Comparison of ENCODE assay signal across 21 cellular contexts in the genomic region with DNA sequence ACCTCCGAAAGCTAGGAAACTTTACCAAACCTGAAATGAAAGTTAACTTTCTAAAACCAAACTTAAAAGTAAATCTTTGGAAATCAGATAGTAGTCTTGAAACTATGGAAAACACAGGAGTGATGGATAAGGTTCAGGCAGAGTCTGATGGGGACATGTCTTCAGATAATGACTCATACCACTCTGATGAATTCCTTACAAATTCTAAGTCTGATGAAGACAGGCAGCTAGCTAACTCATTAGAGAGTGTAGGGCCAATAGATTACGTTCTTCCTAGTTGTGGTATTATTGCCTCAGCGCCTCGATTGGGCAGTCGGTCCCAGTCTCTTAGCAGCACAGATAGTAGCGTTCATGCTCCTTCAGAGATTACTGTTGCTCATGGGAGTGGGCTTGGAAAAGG. TPM values are rescaled to one million over a fixed set of nuclear protein-coding genes. Genes with fewer than 3 reads are reported as not detected.
A peak's percentile ranks its signal among the peaks of the same experiment; 100 is the strongest.
DNase-seq lines count a peak whose midpoint lies in the region; ATAC-seq, FAIRE-seq and TF ChIP-seq lines count a peak whose summit lies in the region.
"Had no signal": no experiment of that assay in that cellular context is flagged by ENCODE, and none has a peak within 500 bp of the region (broad histone marks: within the 10 kb centered on the region; RNA-seq: fewer than 3 reads in every experiment).

No MANE protein-coding gene starts in this region.

- TF ChIP-seq RAD21 in SK-N-SH (IDR thresholded peaks at IDR 0.05; ENCODE audit: low read length), result no peak
- no peak for TF ChIP-seq RAD21 in GM12878 (IDR thresholded peaks at IDR 0.05; ENCODE audit: insufficient read depth, low read depth, low read length)

- TSS peak; percentile 14 for BruUV-seq in GM12878 (replicated peaks; lab: Mats Ljungman, UMichigan)

- POLR2A ChIA-PET in SK-N-SH (lab: Yijun Ruan, JAX) (no interaction called here), HEK293 (lab: Yijun Ruan, JAX) (no interaction called here), GM12878 (lab: Charles Lee) (no interaction called here)

- no peak overlapping the region for H3K4me3 ChIP-seq in SK-N-SH (ENCODE audit: low read depth in 2 of 2, low read length in 1 of 2)
- no peak overlapping the region for H3K4me3 ChIP-seq in HEK293 (ENCODE audit: low read depth, low read length)
- no peak overlapping the region for H3K4me3 ChIP-seq in GM12878
- H3K4me3 ChIP-seq: SJCRH30 had no signal

- no peaks in the 10 kb centered on the region for H3K27me3 ChIP-seq in SK-N-SH (ENCODE audit: insufficient read depth)
- no peaks in the 10 kb centered on the region for H3K27me3 ChIP-seq in GM12878 (replicated peaks in 1 of 2; ENCODE audit: control insufficient read depth in 2 of 2, insufficient read depth in 2 of 2, low read length in 1 of 2)
- H3K27me3 ChIP-seq: SJCRH30 had no signal

- TF ChIP-seq CTCF in SK-N-SH (IDR thresholded peaks at IDR 0.05), result no peak
- TF ChIP-seq CTCF in HEK293 (tag by site-specific recombination; IDR thresholded peaks at IDR 0.05), result no peak
- TF ChIP-seq CTCF in GM12878 (IDR thresholded peaks at IDR 0.05 in 2 of 3, conservative IDR thresholded peaks at IDR 0.05 in 1 of 3; ENCODE audit: control insufficient read depth in 2 of 3, extremely low read depth in 1 of 3, insufficient read depth in 1 of 3, low read depth in 3 of 3, low read length in 3 of 3), result no peak
- TF ChIP-seq CTCF in mesothelial cell of epicardium (IDR thresholded peaks at IDR 0.05; ENCODE audit: unreplicated experiment), result no peak

- H3K36me3 Mint-ChIP-seq in mesothelial cell of epicardium, result peaks cover 39% of the 10 kb centered on the region

- H3K4me1 Mint-ChIP-seq in mesothelial cell of epicardium, result peaks cover 11% of the 10 kb centered on the region

- TF ChIP-seq EP300 in SK-N-SH (IDR thresholded peaks at IDR 0.05; ENCODE audit: borderline replicate concordance in 1 of 2, low read depth in 1 of 2, low read length in 1 of 2), result no peak
- no peak for TF ChIP-seq EP300 in GM12878 (IDR thresholded peaks at IDR 0.05; ENCODE audit: borderline replicate concordance in 1 of 2, control insufficient read depth in 1 of 2, low read depth in 2 of 2, low read length in 2 of 2)

- H3K4me1 ChIP-seq in SK-N-SH (ENCODE audit: control insufficient read depth in 1 of 2, insufficient read depth in 2 of 2, low read depth in 1 of 2, low read length in 1 of 2), result no peaks in the 10 kb centered on the region
- no peaks in the 10 kb centered on the region for H3K4me1 ChIP-seq in HEK293 (ENCODE audit: control insufficient read depth, insufficient read depth, low read length)
- H3K4me1 ChIP-seq in GM12878 (ENCODE audit: control insufficient read depth, insufficient read depth, low read length), result no peaks in the 10 kb centered on the region
- H3K4me1 ChIP-seq: SJCRH30 had no signal

- CTCF ChIA-PET in SK-N-SH (lab: Yijun Ruan, JAX), result interaction anchor here (1.0 kb wide), 1 partner anchor 219 kb away, joined by 3 read pairs; no protein-coding TSS in a partner anchor
- CTCF ChIA-PET in HEK293 (lab: Yijun Ruan, JAX), result interaction anchor here (2.7 kb wide), 1 partner anchor 140 kb away, joined by 6 read pairs; no protein-coding TSS in a partner anchor
- CTCF ChIA-PET in GM12878 (lab: Yijun Ruan, JAX), result interaction anchor here (1.5 kb wide), 1 partner anchor 10 kb away, joined by 6 read pairs; no protein-coding TSS in a partner anchor

- intact Hi-C loops in GM12878 (cut with micrococcal nuclease; ENCODE audit: unreplicated experiment), result no loop called here

- H3K79me2 ChIP-seq in SK-N-SH (ENCODE audit: insufficient read depth) (no peaks in the 10 kb centered on the region), GM12878 (ENCODE audit: control insufficient read depth, insufficient read depth, low read length) (no peaks in the 10 kb centered on the region)

- H3K9me3 Mint-ChIP-seq in mesothelial cell of epicardium, result no peaks in the 10 kb centered on the region
- H3K9me3 Mint-ChIP-seq: activated CD8-positive, alpha-beta T cell treated with anti-CD3 and anti-CD28 coated beads for 36 hours had no signal

- H3K27ac Mint-ChIP-seq in mesothelial cell of epicardium, result peak overlapping the region; percentile 60
- H3K27ac Mint-ChIP-seq: activated CD8-positive, alpha-beta T cell treated with anti-CD3 and anti-CD28 coated beads for 36 hours had no signal

- H3K9ac ChIP-seq in SK-N-SH (no peak overlapping the region), GM12878 (ENCODE audit: control insufficient read depth, insufficient read depth, low read length) (no peak overlapping the region)

- no peak overlapping the region for H3K4me3 Mint-ChIP-seq in mesothelial cell of epicardium
- H3K4me3 Mint-ChIP-seq: activated CD8-positive, alpha-beta T cell treated with anti-CD3 and anti-CD28 coated beads for 36 hours had no signal

- H2AFZ ChIP-seq in SK-N-SH (ENCODE audit: low read depth) (no peak overlapping the region), GM12878 (ENCODE audit: control insufficient read depth, low read depth, low read length) (no peak overlapping the region)

- H3K27ac ChIP-seq in SK-N-SH (ENCODE audit: low read depth in 2 of 2, low read length in 1 of 2), result no peak overlapping the region
- no peak overlapping the region for H3K27ac ChIP-seq in HEK293 (ENCODE audit: extremely low read depth, low read depth, low read length)
- no peak overlapping the region for H3K27ac ChIP-seq in GM12878 (ENCODE audit: control insufficient read depth, insufficient read depth)
- H3K27ac ChIP-seq: HL-60, SJCRH30 had no signal

- ATAC-seq in SK-N-SH treated with all-trans-retinoic acid at 6 μM for 48 hours, result peak; percentile 41; the same call in 2 of the 3 replicates
- no peak for ATAC-seq in GM12878
- ATAC-seq in HG02623 (IDR thresholded peaks at IDR 0.05; ENCODE audit: unreplicated experiment), result no peak
- ATAC-seq: activated CD8-positive, alpha-beta T cell treated with anti-CD3 and anti-CD28 coated beads for 36 hours had no signal

- FAIRE-seq in GM12878 (lab: Jason Lieb, UNC), result no peak
- FAIRE-seq: kidney had no signal

- 98% methylated on average over 6 of the region's 6 CpGs for WGBS in SK-N-SH (ENCODE audit: low lambda C conversion rate)
- WGBS in GM12878 (ENCODE audit: insufficient coverage, insufficient replicate concordance, low lambda C conversion rate, missing lambda C conversion rate), result 89% methylated on average over 6 of the region's 6 CpGs

- in situ Hi-C loops in GM12878 (cut with MboI), result no loop called here

- TF ChIP-seq POLR2A in GM12878 (IDR thresholded peaks at IDR 0.05; ENCODE audit: low read depth, low read length), result no peak

- peaks cover 78% of the 10 kb centered on the region in 2 experiments for H3K36me3 ChIP-seq in SK-N-SH (replicated peaks in 1 of 2; ENCODE audit: control insufficient read depth in 1 of 2, insufficient read depth in 2 of 2, low read length in 1 of 2)
- peaks cover 29 to 73% of the 10 kb centered on the region in 2 experiments for H3K36me3 ChIP-seq in HEK293 (ENCODE audit: control insufficient read depth in 2 of 2, insufficient read depth in 1 of 2, low read length in 2 of 2)
- peaks cover 6 to 16% of the 10 kb centered on the region in 2 experiments for H3K36me3 ChIP-seq in GM12878 (ENCODE audit: control insufficient read depth in 2 of 2, insufficient read depth in 2 of 2, low read length in 1 of 2)

- no peak overlapping the region for H3K4me2 ChIP-seq in SK-N-SH
- H3K4me2 ChIP-seq in GM12878 (ENCODE audit: control insufficient read depth, insufficient read depth), result no peak overlapping the region

- RAD21 ChIA-PET in GM12878 (lab: Charles Lee; ENCODE audit: unreplicated experiment), result no interaction called here

- SMC1A ChIA-PET in GM12878 (lab: Charles Lee; ENCODE audit: uncharacterized antibody, unreplicated experiment), result no interaction called here

- H4K20me1 ChIP-seq in SK-N-SH (ENCODE audit: insufficient read depth) (no peaks in the 10 kb centered on the region), GM12878 (ENCODE audit: control insufficient read depth, insufficient read depth) (no peaks in the 10 kb centered on the region)

- H3K9me3 ChIP-seq in SK-N-SH (no peaks in the 10 kb centered on the region), HEK293 (ENCODE audit: control insufficient read depth, insufficient read depth, low read depth, low read length) (no peaks in the 10 kb centered on the region), GM12878 (replicated peaks; ENCODE audit: control insufficient read depth, insufficient read depth, low read length) (no peaks in the 10 kb centered on the region)
- H3K9me3 ChIP-seq: SJCRH30 had no signal

- no peaks in the 10 kb centered on the region for H3K9me2 ChIP-seq in SK-N-SH

- H3F3A ChIP-seq in SK-N-SH (replicated peaks; ENCODE audit: insufficient read depth), result peaks cover 11% of the 10 kb centered on the region

- DNase-seq in SK-N-SH, result no peak
- no peak for DNase-seq in GM12878 (ENCODE audit: low read depth, low spot score)
- no peak for DNase-seq in mesothelial cell of epicardium (ENCODE audit: low spot score in 2 of 2, unreplicated experiment in 2 of 2)
- no peak for DNase-seq in Kasumi-1 (lab: John Stamatoyannopoulos, UW)
- DNase-seq in NCI-H446 (lab: John Stamatoyannopoulos, UW), result no peak
- DNase-seq: 8988T; activated CD8-positive, alpha-beta T cell treated with anti-CD3 and anti-CD28 coated beads for 36 hours; dermis blood vessel endothelial cell; hypothalamus; kidney; MM.1S; NCI-H1694; NCI-H2227 treated with DMSO at 0.1 percent for 48 hours; NCI-H82; SJCRH30; stimulated activated CD4-positive, alpha-beta T cell treated with anti-CD3 and anti-CD28 coated beads, Interleukin-4, amount 100 ng/mL, for 4 hours; T-helper 2 cell had no signal

- no peaks in the 10 kb centered on the region for H3K27me3 Mint-ChIP-seq in mesothelial cell of epicardium (ENCODE audit: low read depth)
- H3K27me3 Mint-ChIP-seq: activated CD8-positive, alpha-beta T cell treated with anti-CD3 and anti-CD28 coated beads for 36 hours had no signal

RNA-seq across cellular contexts. Expression of a gene that starts 45.9 kb away (rescaled TPM):
- polyA plus RNA-seq in SK-N-SH (2012; rRNA removed), result 33.1 and 37.5 TPM in 2 replicates
- 41.2 and 43.1 TPM in 2 replicates for polyA plus RNA-seq in SK-N-SH (2012; cell fraction: cytosol; rRNA removed)
- 16.4 and 31.8 TPM in 2 replicates for polyA plus RNA-seq in SK-N-SH (2012; cell fraction: nucleus; rRNA removed)
- 56.2 and 57.5 TPM in 2 replicates for total RNA-seq in GM12878 (2013; cell fraction: nucleolus; rRNA removed)
- total RNA-seq in GM12878 (2014; rRNA removed), result 70.5 and 77.2 TPM in 2 replicates
- total RNA-seq in GM12878 (2014; rRNA removed; fragmentation: Illumina TruSeq; extraction: Trizol), result 71.7 and 72.5 TPM in 2 replicates
- 80.1 and 80.2 TPM in 2 replicates for total RNA-seq in GM12878 (2021)
- polyA plus RNA-seq in GM12878 (2011; ENCODE audit: low read depth), result 29.7 TPM
- 93.1 and 106 TPM in 2 replicates for polyA plus RNA-seq in GM12878 (2011; rRNA removed)
- 68.6 and 69.1 TPM in 2 replicates for polyA plus RNA-seq in GM12878 (2011; cell fraction: cytosol; rRNA removed)
- 46.4 and 48.7 TPM in 2 replicates for polyA plus RNA-seq in GM12878 (2011; cell fraction: nucleus; rRNA removed)
- polyA plus RNA-seq in GM12878 (2012), result 31.3 and 32.9 TPM in 2 replicates
- polyA plus RNA-seq in GM12878 (2014; fragmentation: Illumina TruSeq; extraction: Trizol), result 86.8 and 108 TPM in 2 replicates
- polyA plus RNA-seq in GM12878 (2014; fragmentation: Nextera tagmentation; extraction: Ambion mirVana), result 10 to 100 TPM; 22.1 to 29.4 TPM
- polyA plus RNA-seq in GM12878 (2014; rRNA removed), result 67.1 and 74.2 TPM in 2 replicates
- 10 to 100 TPM in 1 of 2 experiments, 1 to 10 TPM in 1; 7.6 to 80.8 TPM for polyA plus RNA-seq in GM12878 (2016; fragmentation: Nextera tagmentation; extraction: Ambion mirVana)
- 78.1 and 111 TPM in 2 replicates for polyA minus RNA-seq in GM12878 (2011; rRNA and poly(A)+ RNA removed)
- 24.5 and 41.3 TPM in 2 replicates for polyA minus RNA-seq in GM12878 (2011; cell fraction: cytosol; rRNA and poly(A)+ RNA removed)
- 24.3 and 38.9 TPM in 2 replicates for polyA minus RNA-seq in GM12878 (2011; cell fraction: nucleus; rRNA and poly(A)+ RNA removed)
- total RNA-seq in mesothelial cell of epicardium, result 42.9 to 45.1 TPM (median 44.0 TPM) in 3 replicates
